Comparison of ENCODE assay signal across 5 cellular contexts in the genomic region with DNA sequence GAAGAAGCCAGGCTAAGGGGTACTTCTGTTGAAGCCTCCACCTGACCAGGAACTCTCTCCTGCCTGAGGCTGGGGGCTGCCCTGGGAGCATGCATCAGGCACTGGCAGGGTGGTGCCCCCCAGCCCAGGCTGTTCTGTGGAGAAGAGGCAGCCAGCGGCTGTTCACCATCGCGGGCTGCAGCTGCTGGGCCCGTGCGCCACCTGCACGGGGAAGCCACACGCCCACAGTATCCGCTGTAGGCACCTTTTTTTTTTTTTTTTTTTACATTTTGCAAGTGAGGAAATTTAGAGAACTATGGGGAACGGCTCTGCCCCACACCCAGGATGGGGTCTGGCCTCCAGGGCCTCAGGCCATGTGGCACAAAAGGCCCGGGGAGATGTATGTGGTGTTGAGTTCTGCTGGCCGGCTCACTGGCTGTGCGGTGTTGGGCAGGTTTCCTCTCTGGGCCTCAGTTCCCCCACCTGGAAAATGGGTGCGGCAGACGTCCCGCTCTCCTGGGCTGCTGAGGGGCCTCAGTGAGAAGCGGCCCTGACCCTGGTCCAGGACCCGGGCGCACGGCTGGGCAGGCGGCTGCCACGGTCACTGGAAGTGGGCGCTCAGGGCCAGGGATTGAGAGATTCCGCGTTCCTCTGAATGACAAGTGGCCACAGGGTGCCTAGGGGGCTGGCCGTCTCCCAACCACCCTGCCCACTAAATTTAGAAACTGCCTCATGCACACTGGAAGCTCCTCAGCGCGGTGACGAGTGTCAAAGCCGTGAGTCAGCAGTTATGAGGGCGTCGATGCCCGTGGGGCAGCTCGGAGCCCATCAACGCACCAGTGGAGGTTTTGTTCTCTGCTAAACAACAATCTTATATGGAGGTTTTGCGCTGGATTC. TPM values are rescaled to one million over a fixed set of nuclear protein-coding genes. Genes with fewer than 3 reads are reported as not detected.
DNase-seq lines count a peak whose midpoint lies in the region; ATAC-seq and TF ChIP-seq lines count a peak whose summit lies in the region.

No MANE protein-coding gene starts in this region.

- in situ Hi-C loops in transverse colon (cut with MboI; ENCODE audit: low pct_ligation_motif_present in 1 of 4, low pct_unique_long_range_greater_than_20kb in 1 of 4, low sequenced_read_pairs in 3 of 4) = no loop called here

- WGBS in transverse colon (ENCODE audit: low coverage in 1 of 2), 2 donors = 59 to 60% methylated on average over 1 to 34 of the region's 35 CpGs

- DNase-seq in HK-2 (ENCODE audit: unreplicated experiment) = peak; percentile 87
- DNase-seq in activated CD8-positive, alpha-beta memory T cell treated with anti-CD3 and anti-CD28 coated beads for 24 hours = peak; percentile 75
- peak; percentile 89 for DNase-seq in left ventricle myocardium superior
- DNase-seq in transverse colon = no peak
- DNase-seq in cortex of kidney (lab: John Stamatoyannopoulos, UW) = no peak

- H3K36me3 ChIP-seq in transverse colon = no peaks in the 10 kb centered on the region

- no peaks in the 10 kb centered on the region for H3K9me3 ChIP-seq in transverse colon

- TF ChIP-seq CTCF in transverse colon (IDR thresholded peaks at IDR 0.05) = no peak

- TF ChIP-seq EP300 in transverse colon (IDR thresholded peaks at IDR 0.05; ENCODE audit: low read depth) = no peak

- H3K27me3 ChIP-seq in transverse colon = peaks cover 3% of the 10 kb centered on the region

- peak; percentile 93 for ATAC-seq in left ventricle myocardium superior

- no peaks in the 10 kb centered on the region for H3K4me1 ChIP-seq in transverse colon

- H3K4me3 ChIP-seq in transverse colon = no peak overlapping the region

- intact Hi-C loops in left ventricle myocardium superior (cut with micrococcal nuclease) = no loop called here
- intact Hi-C loops in transverse colon (cut with DNase I; ENCODE audit: low total_unique reads) = no loop called here

- H3K27ac ChIP-seq in transverse colon = peak overlapping the region; percentile 52 to 67 (median 64)

- no peak for TF ChIP-seq POLR2A in transverse colon (IDR thresholded peaks at IDR 0.05)

RNA-seq across cellular contexts. Expression of a gene that starts 8.8 kb away (rescaled TPM):
- total RNA-seq in left ventricle myocardium superior (32.0 TPM), transverse colon (100 to 1,000 TPM in 1 of 4 donors, 10 to 100 TPM in 3; 50.3 to 134 (median 71.4) TPM)

RNA-seq across cellular contexts. Expression of a gene that starts 17.5 kb away (rescaled TPM):
- 47.2 TPM for total RNA-seq in left ventricle myocardium superior
- 100 to 1,000 TPM in 1 of 4 donors, 10 to 100 TPM in 3; 22.9 to 103 (median 44.0) TPM for total RNA-seq in transverse colon

RNA-seq across cellular contexts. Expression of a gene that starts 43.0 kb away (rescaled TPM):
- 0.22 TPM for total RNA-seq in left ventricle myocardium superior
- total RNA-seq in transverse colon = 100 to 1,000 TPM in 2 of 4 donors, 10 to 100 TPM in 2; 49.9 to 151 (median 94.1) TPM

RNA-seq across cellular contexts. Expression of a gene that starts 53.7 kb away (rescaled TPM):
- total RNA-seq in left ventricle myocardium superior = 9.4 TPM
- 100 to 1,000 TPM in 2 of 4 donors, 10 to 100 TPM in 2; 67.6 to 181 (median 97.0) TPM for total RNA-seq in transverse colon

RNA-seq across cellular contexts. Expression of a gene that starts 56.8 kb away (rescaled TPM):
- total RNA-seq in left ventricle myocardium superior (11.8 TPM), transverse colon (10 to 100 TPM in 3 of 4 donors, 1 to 10 TPM in 1; 7.1 to 41.9 (median 27.6) TPM)

Comparison
In these comparisons a context has a peak if more than half of its experiments do, and no peak if none do; other contexts are left out.
1. DNase-seq: peak in HK-2 (single experiment), activated CD8-positive, alpha-beta memory T cell treated with anti-CD3 and anti-CD28 coated beads for 24 hours (single experiment) and left ventricle myocardium superior (single experiment); none in transverse colon (single experiment) and cortex of kidney (single experiment).
2. RNA of a gene that starts 43.0 kb away (total RNA-seq): 49.9 to 151 TPM in transverse colon; 0.22 TPM in left ventricle myocardium superior (single experiment); every median in the first group is over 10 times any median in the second.